10 cellular contexts compared by ENCODE assay signal in genomic region chr1:153881764-153882163, GRCh38. TPM values are rescaled to one million over a fixed set of nuclear protein-coding genes. Genes with fewer than 3 reads are reported as not detected.
DNase-seq lines count a peak whose midpoint lies in the region; ATAC-seq, FAIRE-seq and TF ChIP-seq lines count a peak whose summit lies in the region.
"Had no signal": no experiment of that assay in that cellular context is flagged by ENCODE, and none has a peak within 500 bp of the region (broad histone marks: within the 10 kb centered on the region; RNA-seq: fewer than 3 reads in every experiment).

No MANE protein-coding gene starts in this region.

- no peaks in the 10 kb centered on the region for H3K27me3 ChIP-seq in endothelial cell of umbilical vein (ENCODE audit: control insufficient read depth in 2 of 2, insufficient read depth in 2 of 2, low read length in 2 of 2)

- no peaks in the 10 kb centered on the region for H3K9me3 Mint-ChIP-seq in natural killer cell treated with Interleukin-12 subunit alpha and Interleukin-12 subunit beta and Interleukin-15 and Interleukin-18, amount 100 ng/mL, for 72 hours

- dilution Hi-C loops in endothelial cell of umbilical vein (cut with MboI; ENCODE audit: extremely low pct_ligation_motif_present, low sequenced_read_pairs): no loop called here

- no TSS peak for BruUV-seq in endothelial cell of umbilical vein (replicated peaks; lab: Mats Ljungman, UMichigan)

- CTCF ChIA-PET in endothelial cell of umbilical vein (lab: Charles Lee): interaction anchor here (0.6 to 1.8 kb wide), 6 partner anchors 14 to 64 kb away, joined by 3 to 8 read pairs (median 4); partner anchors contain the start of genes DENND4B and GATAD2B

- H3K4me1 Mint-ChIP-seq in natural killer cell treated with Interleukin-12 subunit alpha and Interleukin-12 subunit beta and Interleukin-15 and Interleukin-18, amount 100 ng/mL, for 72 hours (ENCODE audit: low read depth in 2 of 2): peaks cover 7 to 16% of the 10 kb centered on the region in 2 donors

- peaks cover 62% of the 10 kb centered on the region for H3K79me2 ChIP-seq in endothelial cell of umbilical vein (ENCODE audit: control insufficient read depth, insufficient read depth, low read length)

- no peaks in the 10 kb centered on the region for H3K9me1 ChIP-seq in endothelial cell of umbilical vein (replicated peaks; ENCODE audit: control insufficient read depth, extremely low read depth, insufficient read depth, low read length)

- FAIRE-seq in endothelial cell of umbilical vein (lab: Jason Lieb, UNC): peak; percentile 54

- no peaks in the 10 kb centered on the region for H3K9me3 ChIP-seq in endothelial cell of umbilical vein (replicated peaks; ENCODE audit: control insufficient read depth, insufficient read depth, low read length)

- no peaks in the 10 kb centered on the region for H4K20me1 ChIP-seq in endothelial cell of umbilical vein (replicated peaks; ENCODE audit: control insufficient read depth, extremely low read depth, insufficient read depth, low read length)

- DNase-seq in H4 (ENCODE audit: low spot score): peak; percentile 53
- peak; percentile 99 for DNase-seq in NCI-H345 treated with DMSO at 0.1 percent for 48 hours (lab: John Stamatoyannopoulos, UW; ENCODE audit: unreplicated experiment)
- peak; percentile 71 for DNase-seq in endothelial cell of umbilical vein (ENCODE audit: low read depth, low spot score)
- DNase-seq in retina: peak; percentile 86
- no peak for DNase-seq in natural killer cell treated with Interleukin-12 subunit alpha and Interleukin-12 subunit beta and Interleukin-15 and Interleukin-18, amount 100 ng/mL, for 72 hours (ENCODE audit: low spot score)
- DNase-seq in T1000 (lab: John Stamatoyannopoulos, UW): no peak
- DNase-seq: stimulated activated CD4-positive, alpha-beta T cell treated with anti-CD3 and anti-CD28 coated beads, Interleukin-12 subunit alpha, Interleukin-12 subunit beta, amount 100 ng/mL, for 4 hours had no signal

- no peak overlapping the region for H3K27ac Mint-ChIP-seq in natural killer cell treated with Interleukin-12 subunit alpha and Interleukin-12 subunit beta and Interleukin-15 and Interleukin-18, amount 100 ng/mL, for 72 hours
- H3K27ac Mint-ChIP-seq: brain had no signal

- TF ChIP-seq POLR2A in endothelial cell of umbilical vein (IDR thresholded peaks at IDR 0.05; ENCODE audit: low read depth, low read length): peak; percentile 56

- H3K27me3 Mint-ChIP-seq in natural killer cell treated with Interleukin-12 subunit alpha and Interleukin-12 subunit beta and Interleukin-15 and Interleukin-18, amount 100 ng/mL, for 72 hours: no peaks in the 10 kb centered on the region
- H3K27me3 Mint-ChIP-seq: brain had no signal

- intact Hi-C loops in endothelial cell of umbilical vein (cut with micrococcal nuclease): loop anchor here (1.0 to 5.0 kb wide), 4 partner anchors 42 to 109 kb away; partner anchors contain the start of genes DENND4B, RPS27 and SLC39A1

- peak overlapping the region; percentile 24 for H2AFZ ChIP-seq in endothelial cell of umbilical vein (ENCODE audit: low read depth, low read length)

- H3K9ac ChIP-seq in endothelial cell of umbilical vein (replicated peaks; ENCODE audit: extremely low read depth, insufficient read depth, low read length): peak overlapping the region; percentile 93

- H3K36me3 ChIP-seq in endothelial cell of umbilical vein (ENCODE audit: control insufficient read depth in 2 of 2, extremely low read depth in 1 of 2, insufficient read depth in 2 of 2, low read length in 2 of 2): no peaks in the 10 kb centered on the region

- ATAC-seq in natural killer cell treated with Interleukin-12 subunit alpha and Interleukin-12 subunit beta and Interleukin-15 and Interleukin-18, amount 100 ng/mL, for 72 hours: no peak
- ATAC-seq in GM21515 (IDR thresholded peaks at IDR 0.05; ENCODE audit: unreplicated experiment): no peak
- no peak for ATAC-seq in HG03159 (IDR thresholded peaks at IDR 0.05; ENCODE audit: unreplicated experiment)

- H3K4me2 ChIP-seq in endothelial cell of umbilical vein (ENCODE audit: insufficient read depth, low read length): peak overlapping the region; percentile 93

- peak overlapping the region; percentile 81 for H3K27ac ChIP-seq in endothelial cell of umbilical vein (ENCODE audit: insufficient read depth, low read depth, low read length)

- no peak for TF ChIP-seq CTCF in endothelial cell of umbilical vein (IDR thresholded peaks at IDR 0.05; ENCODE audit: extremely low read depth in 1 of 2, insufficient read depth in 1 of 2, low read depth in 1 of 2, low read length in 2 of 2)

- peak overlapping the region; percentile 12 to 70 (median 32) for H3K4me3 ChIP-seq in endothelial cell of umbilical vein (replicated peaks in 1 of 3; ENCODE audit: insufficient read depth in 1 of 3, low read depth in 1 of 3, low read length in 3 of 3)

- no peak overlapping the region for H3K4me3 Mint-ChIP-seq in natural killer cell treated with Interleukin-12 subunit alpha and Interleukin-12 subunit beta and Interleukin-15 and Interleukin-18, amount 100 ng/mL, for 72 hours
- H3K4me3 Mint-ChIP-seq: brain had no signal

- peaks cover 23% of the 10 kb centered on the region for H3K4me1 ChIP-seq in endothelial cell of umbilical vein (ENCODE audit: control insufficient read depth, extremely low read depth, insufficient read depth, low read length)

- H3K36me3 Mint-ChIP-seq in natural killer cell treated with Interleukin-12 subunit alpha and Interleukin-12 subunit beta and Interleukin-15 and Interleukin-18, amount 100 ng/mL, for 72 hours: no peaks in the 10 kb centered on the region

- POLR2A ChIA-PET in endothelial cell of umbilical vein (lab: Charles Lee): interaction anchor here (0.6 to 1.5 kb wide), 3 partner anchors 76 to 154 kb away, joined by 3 read pairs; partner anchors contain the start of genes CRTC2, INTS3 and RPS27

TF ChIP-seq in endothelial cell of umbilical vein, 7 proteins besides CTCF, POLR2A, EP300 and RAD21:
- TF ChIP-seq EZH2 (IDR thresholded peaks at IDR 0.05; ENCODE audit: borderline replicate concordance, low read depth, low read length, severe bottlenecking) (no peak), MYC (IDR thresholded peaks at IDR 0.05; ENCODE audit: low read depth, low read length) (no peak), POLR2AphosphoS5 (IDR thresholded peaks at IDR 0.05; ENCODE audit: insufficient read depth, low read depth, low read length) (peak; percentile 11)

RNA-seq across cellular contexts. Expression of gene GATAD2B, which starts 41.0 kb away (rescaled TPM):
- 4.9 and 7.2 TPM in 2 replicates for total RNA-seq in H4 (2014; rRNA removed; shearing (Covaris generic))
- total RNA-seq in endothelial cell of umbilical vein: 46.3 and 49.2 TPM in 2 replicates
- polyA plus RNA-seq in endothelial cell of umbilical vein: 6.4 and 8.5 TPM in 2 replicates
- polyA plus RNA-seq in endothelial cell of umbilical vein (2011; cell fraction: cytosol; rRNA removed): 7.6 and 11.8 TPM in 2 replicates
- polyA plus RNA-seq in endothelial cell of umbilical vein (2011; cell fraction: nucleus; rRNA removed): 16.8 and 17.0 TPM in 2 replicates
- 8.0 and 8.6 TPM in 2 replicates for polyA plus RNA-seq in endothelial cell of umbilical vein (2012)
- 19.6 and 26.9 TPM in 2 replicates for polyA minus RNA-seq in endothelial cell of umbilical vein
- polyA minus RNA-seq in endothelial cell of umbilical vein (2011; cell fraction: cytosol; rRNA and poly(A)+ RNA removed): 24.9 TPM
- polyA minus RNA-seq in endothelial cell of umbilical vein (2011; cell fraction: nucleus; rRNA and poly(A)+ RNA removed): 15.0 and 22.4 TPM in 2 replicates
- total RNA-seq in natural killer cell treated with Interleukin-12 subunit alpha and Interleukin-12 subunit beta and Interleukin-15 and Interleukin-18, amount 100 ng/mL, for 72 hours: 10 to 100 TPM; 58.5 to 76.6 TPM

Comparison
In these comparisons a context has a peak if more than half of its experiments do, and no peak if none do; other contexts are left out.
1. DNase-seq: peak in H4 (single experiment), NCI-H345 treated with DMSO at 0.1 percent for 48 hours (single experiment), endothelial cell of umbilical vein (single experiment) and retina (single experiment); none in natural killer cell treated with Interleukin-12 subunit alpha and Interleukin-12 subunit beta and Interleukin-15 and Interleukin-18, amount 100 ng/mL, for 72 hours (single experiment) and T1000 (single experiment).